Comparison of ENCODE assay signal across 31 cellular contexts in genomic region chr20:39983655-39984054, GRCh38.
"Had no signal": no experiment of that assay in that cellular context is flagged by ENCODE, and none has a peak within 500 bp of the region (broad histone marks: within the 10 kb centered on the region; RNA-seq: fewer than 3 reads in every experiment).

No MANE protein-coding gene starts in this region.

- DNase-seq: activated CD4-positive, alpha-beta T cell treated with anti-CD3 and anti-CD28 coated beads, Interleukin-2, amount 10 ng/mL, durations not matched to agents 24 days and 14 days; activated CD4-positive, alpha-beta T cell treated with anti-CD3 and anti-CD28 coated beads, Interleukin-2, amount 50 U/mL, for 48 hours; activated CD4-positive, CD25-positive, alpha-beta regulatory T cell treated with anti-CD3 and anti-CD28 coated beads, Interleukin-2, amount 50 U/mL, for 72 hours; activated CD8-positive, alpha-beta memory T cell treated with anti-CD3 and anti-CD28 coated beads, Interleukin-2, amount 10 ng/mL, durations not matched to agents 7 days and 5 days; activated effector memory CD4-positive, alpha-beta T cell treated with Interleukin-2 at 50 U/mL for 16 hours; activated naive CD4-positive, alpha-beta T cell; activated naive CD8-positive, alpha-beta T cell treated with anti-CD3 and anti-CD28 coated beads, Interleukin-2, amount 50 U/mL, for 24 hours; activated T-cell treated with anti-CD3 and anti-CD28 coated beads, Interleukin-2, amount 50 U/mL, for 24 hours; amniotic stem cell; body of pancreas; Kasumi-1; KBM-7; NCI-H146; NCI-H1930; NCI-H2107; NCI-H2171 treated with DMSO at 0.1 percent for 48 hours; NCI-H345; NCI-H510A; NCI-H526 treated with DMSO at 0.1 percent for 48 hours; NK-92 treated with Interleukin-12 subunit alpha and Interleukin-12 subunit beta, amount 100 ng/mL, for 24 hours; OCI-M1; RPMI8226; SHP77; T-helper 17 cell; T-helper 9 cell had no signal

- H3K36me3 ChIP-seq: ascending aorta, SJSA1 had no signal

- H3K4me1 Mint-ChIP-seq: activated CD4-positive, alpha-beta T cell treated with anti-CD3 and anti-CD28 coated beads, Interleukin-2, amount 10 ng/mL, durations not matched to agents 24 days and 14 days; activated CD8-positive, alpha-beta memory T cell treated with anti-CD3 and anti-CD28 coated beads, Interleukin-2, amount 10 ng/mL, durations not matched to agents 7 days and 5 days; activated naive CD8-positive, alpha-beta T cell treated with anti-CD3 and anti-CD28 coated beads, Interleukin-2, amount 50 U/mL, for 24 hours; T-helper 17 cell had no signal

- H3K4me1 ChIP-seq: body of pancreas had no signal

- H3K9me3 ChIP-seq: ascending aorta, body of pancreas, SJSA1 had no signal

- H3K27ac Mint-ChIP-seq: activated CD4-positive, alpha-beta T cell treated with anti-CD3 and anti-CD28 coated beads, Interleukin-2, amount 10 ng/mL, durations not matched to agents 24 days and 14 days; activated CD8-positive, alpha-beta memory T cell treated with anti-CD3 and anti-CD28 coated beads, Interleukin-2, amount 10 ng/mL, durations not matched to agents 7 days and 5 days; activated naive CD4-positive, alpha-beta T cell treated with anti-CD3 and anti-CD28 coated beads, Interleukin-2, amount 50 U/mL, for 72 hours; activated naive CD8-positive, alpha-beta T cell treated with anti-CD3 and anti-CD28 coated beads, Interleukin-2, amount 50 U/mL, for 24 hours; activated T-cell treated with anti-CD3 and anti-CD28 coated beads, Interleukin-2, amount 50 U/mL, for 24 hours; activated T-helper 1 cell treated with anti-CD3 and anti-CD28 coated beads, Interleukin-12 subunit alpha, Interleukin-12 subunit beta, Interleukin-2, Interleukin-4 antibody, amounts not matched to agents 30 ng/mL and 10 ng/mL and 1 ng/mL, durations not matched to agents 14 hours and 24 hours and 36 hours; T-helper 17 cell; WTC11 had no signal

- H3K27ac ChIP-seq: ascending aorta, body of pancreas, SJSA1 had no signal

- ATAC-seq: activated CD8-positive, alpha-beta memory T cell treated with anti-CD3 and anti-CD28 coated beads, Interleukin-2, amount 10 ng/mL, durations not matched to agents 7 days and 5 days; activated naive CD4-positive, alpha-beta T cell treated with anti-CD3 and anti-CD28 coated beads, Interleukin-2, amount 50 U/mL, for 72 hours; activated naive CD8-positive, alpha-beta T cell treated with anti-CD3 and anti-CD28 coated beads, Interleukin-2, amount 50 U/mL, for 24 hours; body of pancreas; Panc1; T-helper 17 cell; WTC11 had no signal

- H3K36me3 Mint-ChIP-seq: activated CD8-positive, alpha-beta memory T cell treated with anti-CD3 and anti-CD28 coated beads, Interleukin-2, amount 10 ng/mL, durations not matched to agents 7 days and 5 days; activated naive CD4-positive, alpha-beta T cell treated with anti-CD3 and anti-CD28 coated beads, Interleukin-2, amount 50 U/mL, for 72 hours; WTC11 had no signal

- H3K9me3 Mint-ChIP-seq: activated CD4-positive, alpha-beta T cell treated with anti-CD3 and anti-CD28 coated beads, Interleukin-2, amount 10 ng/mL, durations not matched to agents 24 days and 14 days; activated naive CD8-positive, alpha-beta T cell treated with anti-CD3 and anti-CD28 coated beads, Interleukin-2, amount 50 U/mL, for 24 hours had no signal

- H3K27me3 Mint-ChIP-seq: activated CD4-positive, alpha-beta T cell treated with anti-CD3 and anti-CD28 coated beads, Interleukin-2, amount 10 ng/mL, durations not matched to agents 24 days and 14 days; activated CD8-positive, alpha-beta memory T cell treated with anti-CD3 and anti-CD28 coated beads, Interleukin-2, amount 10 ng/mL, durations not matched to agents 7 days and 5 days; activated T-cell treated with anti-CD3 and anti-CD28 coated beads, Interleukin-2, amount 50 U/mL, for 24 hours; T-helper 17 cell had no signal

- H3K4me3 Mint-ChIP-seq: activated CD4-positive, alpha-beta T cell treated with anti-CD3 and anti-CD28 coated beads, Interleukin-2, amount 10 ng/mL, durations not matched to agents 24 days and 14 days; activated CD8-positive, alpha-beta memory T cell treated with anti-CD3 and anti-CD28 coated beads, Interleukin-2, amount 10 ng/mL, durations not matched to agents 7 days and 5 days; activated naive CD8-positive, alpha-beta T cell treated with anti-CD3 and anti-CD28 coated beads, Interleukin-2, amount 50 U/mL, for 24 hours; activated T-cell treated with anti-CD3 and anti-CD28 coated beads, Interleukin-2, amount 50 U/mL, for 24 hours; activated T-helper 1 cell treated with anti-CD3 and anti-CD28 coated beads, Interleukin-12 subunit alpha, Interleukin-12 subunit beta, Interleukin-2, Interleukin-4 antibody, amounts not matched to agents 30 ng/mL and 10 ng/mL and 1 ng/mL, durations not matched to agents 14 hours and 24 hours and 36 hours; T-helper 17 cell; WTC11 had no signal

- H3K27me3 ChIP-seq: ascending aorta, body of pancreas, SJSA1 had no signal

- H3K4me3 ChIP-seq: ascending aorta, body of pancreas, SJSA1 had no signal
